Comparison of ENCODE assay signal across 1 cellular context in the genomic region with DNA sequence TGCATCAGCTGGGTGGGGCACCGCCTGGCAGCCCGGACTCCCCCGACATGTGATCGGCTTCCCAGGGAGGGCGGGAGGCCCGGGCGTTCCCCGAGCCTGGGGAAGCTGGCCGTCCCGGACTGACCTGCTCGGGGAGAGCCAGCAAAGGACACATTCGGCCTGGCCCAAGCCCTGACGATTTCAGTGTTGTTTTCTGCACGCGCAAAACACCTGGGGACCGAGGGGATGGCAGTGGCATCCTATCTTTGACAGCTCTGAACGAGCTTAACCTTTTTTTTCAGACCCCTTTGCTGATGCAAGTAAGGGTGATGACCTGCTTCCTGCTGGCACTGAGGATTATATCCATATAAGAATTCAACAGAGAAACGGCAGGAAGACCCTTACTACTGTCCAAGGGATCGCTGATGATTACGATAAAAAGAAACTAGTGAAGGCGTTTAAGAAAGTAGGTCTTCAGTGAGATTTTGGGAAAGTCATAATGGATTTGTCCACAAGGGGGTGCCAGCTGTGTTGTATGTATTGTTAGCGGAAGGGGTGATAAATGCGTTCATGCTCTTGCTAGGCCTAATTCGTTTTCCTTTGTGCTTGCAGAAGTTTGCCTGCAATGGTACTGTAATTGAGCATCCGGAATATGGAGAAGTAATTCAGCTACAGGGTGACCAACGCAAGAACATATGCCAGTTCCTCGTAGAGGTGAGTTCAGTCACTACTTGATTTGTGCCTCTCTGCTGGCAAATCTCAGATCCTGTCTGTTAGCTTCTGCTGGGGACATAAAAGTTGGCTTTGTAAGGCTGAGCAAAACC.
TF ChIP-seq lines count a peak whose summit lies in the region.

No MANE protein-coding gene starts in this region.

TF ChIP-seq in K562, 482 proteins besides CTCF, POLR2A, EP300 and RAD21 (continued from another document and continues in another):
- TF ChIP-seq, protein P1, sequence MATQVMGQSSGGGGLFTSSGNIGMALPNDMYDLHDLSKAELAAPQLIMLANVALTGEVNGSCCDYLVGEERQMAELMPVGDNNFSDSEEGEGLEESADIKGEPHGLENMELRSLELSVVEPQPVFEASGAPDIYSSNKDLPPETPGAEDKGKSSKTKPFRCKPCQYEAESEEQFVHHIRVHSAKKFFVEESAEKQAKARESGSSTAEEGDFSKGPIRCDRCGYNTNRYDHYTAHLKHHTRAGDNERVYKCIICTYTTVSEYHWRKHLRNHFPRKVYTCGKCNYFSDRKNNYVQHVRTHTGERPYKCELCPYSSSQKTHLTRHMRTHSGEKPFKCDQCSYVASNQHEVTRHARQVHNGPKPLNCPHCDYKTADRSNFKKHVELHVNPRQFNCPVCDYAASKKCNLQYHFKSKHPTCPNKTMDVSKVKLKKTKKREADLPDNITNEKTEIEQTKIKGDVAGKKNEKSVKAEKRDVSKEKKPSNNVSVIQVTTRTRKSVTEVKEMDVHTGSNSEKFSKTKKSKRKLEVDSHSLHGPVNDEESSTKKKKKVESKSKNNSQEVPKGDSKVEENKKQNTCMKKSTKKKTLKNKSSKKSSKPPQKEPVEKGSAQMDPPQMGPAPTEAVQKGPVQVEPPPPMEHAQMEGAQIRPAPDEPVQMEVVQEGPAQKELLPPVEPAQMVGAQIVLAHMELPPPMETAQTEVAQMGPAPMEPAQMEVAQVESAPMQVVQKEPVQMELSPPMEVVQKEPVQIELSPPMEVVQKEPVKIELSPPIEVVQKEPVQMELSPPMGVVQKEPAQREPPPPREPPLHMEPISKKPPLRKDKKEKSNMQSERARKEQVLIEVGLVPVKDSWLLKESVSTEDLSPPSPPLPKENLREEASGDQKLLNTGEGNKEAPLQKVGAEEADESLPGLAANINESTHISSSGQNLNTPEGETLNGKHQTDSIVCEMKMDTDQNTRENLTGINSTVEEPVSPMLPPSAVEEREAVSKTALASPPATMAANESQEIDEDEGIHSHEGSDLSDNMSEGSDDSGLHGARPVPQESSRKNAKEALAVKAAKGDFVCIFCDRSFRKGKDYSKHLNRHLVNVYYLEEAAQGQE (CRISPR knock-in tag; IDR thresholded peaks at IDR 0.05; ENCODE audit: low read depth): no peak
- TF ChIP-seq, protein P2, sequence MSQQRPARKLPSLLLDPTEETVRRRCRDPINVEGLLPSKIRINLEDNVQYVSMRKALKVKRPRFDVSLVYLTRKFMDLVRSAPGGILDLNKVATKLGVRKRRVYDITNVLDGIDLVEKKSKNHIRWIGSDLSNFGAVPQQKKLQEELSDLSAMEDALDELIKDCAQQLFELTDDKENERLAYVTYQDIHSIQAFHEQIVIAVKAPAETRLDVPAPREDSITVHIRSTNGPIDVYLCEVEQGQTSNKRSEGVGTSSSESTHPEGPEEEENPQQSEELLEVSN (IDR thresholded peaks at IDR 0.05; ENCODE audit: borderline replicate concordance in 1 of 2, extremely low read depth in 1 of 2, insufficient read depth in 1 of 2, insufficient read length in 1 of 2, low read depth in 1 of 2, low read length in 1 of 2, poor library complexity in 1 of 2, severe bottlenecking in 1 of 2): no peak
- TF ChIP-seq ZNF197 (CRISPR knock-in tag; IDR thresholded peaks at IDR 0.05; ENCODE audit: low read depth) (no peak), MBD2 (IDR thresholded peaks at IDR 0.05; ENCODE audit: borderline replicate concordance, low read depth) (no peak), ZNF589 (CRISPR knock-in tag; IDR thresholded peaks at IDR 0.05; ENCODE audit: low read depth) (no peak), KDM1A (IDR thresholded peaks at IDR 0.05) (no peak), MTA3 (IDR thresholded peaks at IDR 0.05; ENCODE audit: borderline replicate concordance) (0 out of 2 replicates have a peak, but pooled peaks have one; percentile 67), CREBBP (IDR thresholded peaks at IDR 0.05; ENCODE audit: low read depth, low read length) (no peak), CSDE1 (IDR thresholded peaks at IDR 0.05) (no peak), ZSCAN32 (CRISPR knock-in tag; IDR thresholded peaks at IDR 0.05) (no peak), TAL1 (IDR thresholded peaks at IDR 0.05) (no peak), ZNF224 (CRISPR knock-in tag; IDR thresholded peaks at IDR 0.05) (no peak), SNIP1 (IDR thresholded peaks at IDR 0.05; ENCODE audit: low read depth) (no peak), ZNF77 (CRISPR knock-in tag; IDR thresholded peaks at IDR 0.05) (no peak), FUS (optimal IDR thresholded peaks at IDR 0.05; ENCODE audit: low read depth, low read length) (no peak), KAT8 (IDR thresholded peaks at IDR 0.05; ENCODE audit: low read depth) (no peak), STAG1 (CRISPR knock-in tag; IDR thresholded peaks at IDR 0.05; ENCODE audit: borderline replicate concordance) (no peak), RUNX1 (IDR thresholded peaks at IDR 0.05; ENCODE audit: low read depth) (no peak), TEAD4 (IDR thresholded peaks at IDR 0.05; ENCODE audit: low read length) (no peak), TEAD4 (CRISPR knock-in tag; IDR thresholded peaks at IDR 0.05; ENCODE audit: borderline replicate concordance) (no peak), ZNF79 (CRISPR knock-in tag; IDR thresholded peaks at IDR 0.05; ENCODE audit: low read depth) (no peak), FOXJ2 (tag; IDR thresholded peaks at IDR 0.05) (no peak), PHB2 (IDR thresholded peaks at IDR 0.05; ENCODE audit: low read depth) (no peak), ZNF586 (CRISPR knock-in tag; conservative IDR thresholded peaks at IDR 0.05) (no peak), ZNF41 (CRISPR knock-in tag; conservative IDR thresholded peaks at IDR 0.05) (no peak), MECOM (CRISPR knock-in tag; IDR thresholded peaks at IDR 0.05) (no peak), TAF7 (tag; IDR thresholded peaks at IDR 0.05) (no peak), SIX5 (IDR thresholded peaks at IDR 0.05; ENCODE audit: borderline replicate concordance in 1 of 2, insufficient read depth in 1 of 2, low read depth in 1 of 2, low read length in 2 of 2) (no peak), SMARCA4 (IDR thresholded peaks at IDR 0.05) (no peak), ZNF75A (CRISPR knock-in tag; IDR thresholded peaks at IDR 0.05) (no peak), RNF2 (IDR thresholded peaks at IDR 0.05) (no peak)
- TF ChIP-seq, protein P3, sequence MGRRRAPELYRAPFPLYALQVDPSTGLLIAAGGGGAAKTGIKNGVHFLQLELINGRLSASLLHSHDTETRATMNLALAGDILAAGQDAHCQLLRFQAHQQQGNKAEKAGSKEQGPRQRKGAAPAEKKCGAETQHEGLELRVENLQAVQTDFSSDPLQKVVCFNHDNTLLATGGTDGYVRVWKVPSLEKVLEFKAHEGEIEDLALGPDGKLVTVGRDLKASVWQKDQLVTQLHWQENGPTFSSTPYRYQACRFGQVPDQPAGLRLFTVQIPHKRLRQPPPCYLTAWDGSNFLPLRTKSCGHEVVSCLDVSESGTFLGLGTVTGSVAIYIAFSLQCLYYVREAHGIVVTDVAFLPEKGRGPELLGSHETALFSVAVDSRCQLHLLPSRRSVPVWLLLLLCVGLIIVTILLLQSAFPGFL (CRISPR knock-in tag; IDR thresholded peaks at IDR 0.05): peak; percentile 60; the same call in 1 of the 2 replicates
- TF ChIP-seq, protein P4, sequence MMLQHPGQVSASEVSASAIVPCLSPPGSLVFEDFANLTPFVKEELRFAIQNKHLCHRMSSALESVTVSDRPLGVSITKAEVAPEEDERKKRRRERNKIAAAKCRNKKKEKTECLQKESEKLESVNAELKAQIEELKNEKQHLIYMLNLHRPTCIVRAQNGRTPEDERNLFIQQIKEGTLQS (IDR thresholded peaks at IDR 0.05): no peak
- TF ChIP-seq, protein P4 (CRISPR knock-in tag; conservative IDR thresholded peaks at IDR 0.05): peak; percentile 87; the same call in 1 of the 2 replicates
- TF ChIP-seq, protein P5, sequence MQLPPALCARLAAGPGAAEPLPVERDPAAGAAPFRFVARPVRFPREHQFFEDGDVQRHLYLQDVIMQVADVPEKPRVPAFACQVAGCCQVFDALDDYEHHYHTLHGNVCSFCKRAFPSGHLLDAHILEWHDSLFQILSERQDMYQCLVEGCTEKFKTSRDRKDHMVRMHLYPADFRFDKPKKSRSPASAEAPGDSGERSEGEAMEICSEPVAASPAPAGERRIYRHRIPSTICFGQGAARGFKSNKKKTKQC (CRISPR knock-in tag; IDR thresholded peaks at IDR 0.05): no peak
- TF ChIP-seq, protein P6, sequence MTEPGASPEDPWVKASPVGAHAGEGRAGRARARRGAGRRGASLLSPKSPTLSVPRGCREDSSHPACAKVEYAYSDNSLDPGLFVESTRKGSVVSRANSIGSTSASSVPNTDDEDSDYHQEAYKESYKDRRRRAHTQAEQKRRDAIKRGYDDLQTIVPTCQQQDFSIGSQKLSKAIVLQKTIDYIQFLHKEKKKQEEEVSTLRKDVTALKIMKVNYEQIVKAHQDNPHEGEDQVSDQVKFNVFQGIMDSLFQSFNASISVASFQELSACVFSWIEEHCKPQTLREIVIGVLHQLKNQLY (CRISPR knock-in tag; conservative IDR thresholded peaks at IDR 0.05): no peak
- TF ChIP-seq, protein P7, sequence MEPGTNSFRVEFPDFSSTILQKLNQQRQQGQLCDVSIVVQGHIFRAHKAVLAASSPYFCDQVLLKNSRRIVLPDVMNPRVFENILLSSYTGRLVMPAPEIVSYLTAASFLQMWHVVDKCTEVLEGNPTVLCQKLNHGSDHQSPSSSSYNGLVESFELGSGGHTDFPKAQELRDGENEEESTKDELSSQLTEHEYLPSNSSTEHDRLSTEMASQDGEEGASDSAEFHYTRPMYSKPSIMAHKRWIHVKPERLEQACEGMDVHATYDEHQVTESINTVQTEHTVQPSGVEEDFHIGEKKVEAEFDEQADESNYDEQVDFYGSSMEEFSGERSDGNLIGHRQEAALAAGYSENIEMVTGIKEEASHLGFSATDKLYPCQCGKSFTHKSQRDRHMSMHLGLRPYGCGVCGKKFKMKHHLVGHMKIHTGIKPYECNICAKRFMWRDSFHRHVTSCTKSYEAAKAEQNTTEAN (CRISPR knock-in tag; IDR thresholded peaks at IDR 0.05): peak; percentile 51; the same call in 1 of the 2 replicates
- TF ChIP-seq, protein P8, sequence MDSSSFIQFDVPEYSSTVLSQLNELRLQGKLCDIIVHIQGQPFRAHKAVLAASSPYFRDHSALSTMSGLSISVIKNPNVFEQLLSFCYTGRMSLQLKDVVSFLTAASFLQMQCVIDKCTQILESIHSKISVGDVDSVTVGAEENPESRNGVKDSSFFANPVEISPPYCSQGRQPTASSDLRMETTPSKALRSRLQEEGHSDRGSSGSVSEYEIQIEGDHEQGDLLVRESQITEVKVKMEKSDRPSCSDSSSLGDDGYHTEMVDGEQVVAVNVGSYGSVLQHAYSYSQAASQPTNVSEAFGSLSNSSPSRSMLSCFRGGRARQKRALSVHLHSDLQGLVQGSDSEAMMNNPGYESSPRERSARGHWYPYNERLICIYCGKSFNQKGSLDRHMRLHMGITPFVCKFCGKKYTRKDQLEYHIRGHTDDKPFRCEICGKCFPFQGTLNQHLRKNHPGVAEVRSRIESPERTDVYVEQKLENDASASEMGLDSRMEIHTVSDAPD (CRISPR knock-in tag; IDR thresholded peaks at IDR 0.05): no peak
- TF ChIP-seq, protein P9, sequence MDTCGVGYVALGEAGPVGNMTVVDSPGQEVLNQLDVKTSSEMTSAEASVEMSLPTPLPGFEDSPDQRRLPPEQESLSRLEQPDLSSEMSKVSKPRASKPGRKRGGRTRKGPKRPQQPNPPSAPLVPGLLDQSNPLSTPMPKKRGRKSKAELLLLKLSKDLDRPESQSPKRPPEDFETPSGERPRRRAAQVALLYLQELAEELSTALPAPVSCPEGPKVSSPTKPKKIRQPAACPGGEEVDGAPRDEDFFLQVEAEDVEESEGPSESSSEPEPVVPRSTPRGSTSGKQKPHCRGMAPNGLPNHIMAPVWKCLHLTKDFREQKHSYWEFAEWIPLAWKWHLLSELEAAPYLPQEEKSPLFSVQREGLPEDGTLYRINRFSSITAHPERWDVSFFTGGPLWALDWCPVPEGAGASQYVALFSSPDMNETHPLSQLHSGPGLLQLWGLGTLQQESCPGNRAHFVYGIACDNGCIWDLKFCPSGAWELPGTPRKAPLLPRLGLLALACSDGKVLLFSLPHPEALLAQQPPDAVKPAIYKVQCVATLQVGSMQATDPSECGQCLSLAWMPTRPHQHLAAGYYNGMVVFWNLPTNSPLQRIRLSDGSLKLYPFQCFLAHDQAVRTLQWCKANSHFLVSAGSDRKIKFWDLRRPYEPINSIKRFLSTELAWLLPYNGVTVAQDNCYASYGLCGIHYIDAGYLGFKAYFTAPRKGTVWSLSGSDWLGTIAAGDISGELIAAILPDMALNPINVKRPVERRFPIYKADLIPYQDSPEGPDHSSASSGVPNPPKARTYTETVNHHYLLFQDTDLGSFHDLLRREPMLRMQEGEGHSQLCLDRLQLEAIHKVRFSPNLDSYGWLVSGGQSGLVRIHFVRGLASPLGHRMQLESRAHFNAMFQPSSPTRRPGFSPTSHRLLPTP (IDR thresholded peaks at IDR 0.05; ENCODE audit: borderline replicate concordance, extremely low read depth, insufficient read length): no peak
- TF ChIP-seq, protein P10, sequence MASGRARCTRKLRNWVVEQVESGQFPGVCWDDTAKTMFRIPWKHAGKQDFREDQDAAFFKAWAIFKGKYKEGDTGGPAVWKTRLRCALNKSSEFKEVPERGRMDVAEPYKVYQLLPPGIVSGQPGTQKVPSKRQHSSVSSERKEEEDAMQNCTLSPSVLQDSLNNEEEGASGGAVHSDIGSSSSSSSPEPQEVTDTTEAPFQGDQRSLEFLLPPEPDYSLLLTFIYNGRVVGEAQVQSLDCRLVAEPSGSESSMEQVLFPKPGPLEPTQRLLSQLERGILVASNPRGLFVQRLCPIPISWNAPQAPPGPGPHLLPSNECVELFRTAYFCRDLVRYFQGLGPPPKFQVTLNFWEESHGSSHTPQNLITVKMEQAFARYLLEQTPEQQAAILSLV (tag; IDR thresholded peaks at IDR 0.05): no peak
- TF ChIP-seq, protein P11, sequence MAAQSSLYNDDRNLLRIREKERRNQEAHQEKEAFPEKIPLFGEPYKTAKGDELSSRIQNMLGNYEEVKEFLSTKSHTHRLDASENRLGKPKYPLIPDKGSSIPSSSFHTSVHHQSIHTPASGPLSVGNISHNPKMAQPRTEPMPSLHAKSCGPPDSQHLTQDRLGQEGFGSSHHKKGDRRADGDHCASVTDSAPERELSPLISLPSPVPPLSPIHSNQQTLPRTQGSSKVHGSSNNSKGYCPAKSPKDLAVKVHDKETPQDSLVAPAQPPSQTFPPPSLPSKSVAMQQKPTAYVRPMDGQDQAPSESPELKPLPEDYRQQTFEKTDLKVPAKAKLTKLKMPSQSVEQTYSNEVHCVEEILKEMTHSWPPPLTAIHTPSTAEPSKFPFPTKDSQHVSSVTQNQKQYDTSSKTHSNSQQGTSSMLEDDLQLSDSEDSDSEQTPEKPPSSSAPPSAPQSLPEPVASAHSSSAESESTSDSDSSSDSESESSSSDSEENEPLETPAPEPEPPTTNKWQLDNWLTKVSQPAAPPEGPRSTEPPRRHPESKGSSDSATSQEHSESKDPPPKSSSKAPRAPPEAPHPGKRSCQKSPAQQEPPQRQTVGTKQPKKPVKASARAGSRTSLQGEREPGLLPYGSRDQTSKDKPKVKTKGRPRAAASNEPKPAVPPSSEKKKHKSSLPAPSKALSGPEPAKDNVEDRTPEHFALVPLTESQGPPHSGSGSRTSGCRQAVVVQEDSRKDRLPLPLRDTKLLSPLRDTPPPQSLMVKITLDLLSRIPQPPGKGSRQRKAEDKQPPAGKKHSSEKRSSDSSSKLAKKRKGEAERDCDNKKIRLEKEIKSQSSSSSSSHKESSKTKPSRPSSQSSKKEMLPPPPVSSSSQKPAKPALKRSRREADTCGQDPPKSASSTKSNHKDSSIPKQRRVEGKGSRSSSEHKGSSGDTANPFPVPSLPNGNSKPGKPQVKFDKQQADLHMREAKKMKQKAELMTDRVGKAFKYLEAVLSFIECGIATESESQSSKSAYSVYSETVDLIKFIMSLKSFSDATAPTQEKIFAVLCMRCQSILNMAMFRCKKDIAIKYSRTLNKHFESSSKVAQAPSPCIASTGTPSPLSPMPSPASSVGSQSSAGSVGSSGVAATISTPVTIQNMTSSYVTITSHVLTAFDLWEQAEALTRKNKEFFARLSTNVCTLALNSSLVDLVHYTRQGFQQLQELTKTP (IDR thresholded peaks at IDR 0.05; ENCODE audit: low read depth in 1 of 2, partially characterized antibody in 2 of 2): peak in 1 of 2 experiments; percentile 66
